18 cellular contexts compared by ENCODE assay signal in the genomic region with DNA sequence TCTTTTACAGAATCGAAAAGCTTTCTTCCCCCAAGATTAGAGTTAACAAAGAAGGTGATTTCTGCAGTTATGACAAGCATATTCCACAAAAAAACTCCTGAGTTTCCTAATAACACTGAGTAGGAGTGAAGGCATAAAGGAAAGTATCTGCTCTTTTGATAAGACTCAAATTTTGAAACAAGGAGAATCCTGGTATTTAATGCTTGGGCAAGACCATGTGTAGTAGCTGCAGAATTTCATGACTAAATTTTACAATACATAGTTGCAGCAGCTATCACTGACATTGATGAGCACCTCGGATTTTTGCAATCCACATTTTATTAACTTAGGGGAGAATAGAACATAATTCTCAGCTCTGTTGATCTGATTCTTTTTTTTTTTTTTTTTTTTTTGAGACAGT.
DNase-seq lines count a peak whose midpoint lies in the region; ATAC-seq and TF ChIP-seq lines count a peak whose summit lies in the region.
"Had no signal": no experiment of that assay in that cellular context is flagged by ENCODE, and none has a peak within 500 bp of the region (broad histone marks: within the 10 kb centered on the region; RNA-seq: fewer than 3 reads in every experiment).

No MANE protein-coding gene starts in this region.

- ATAC-seq in RWPE2 (ENCODE audit: low read depth) (no peak; the same call in 2 of the 3 replicates), HG02642 (IDR thresholded peaks at IDR 0.05; ENCODE audit: poor library complexity, unreplicated experiment) (no peak)
- ATAC-seq: HepG2, Panc1 had no signal

- H2AFZ ChIP-seq in smooth muscle cell (ENCODE audit: low read depth) = no peak overlapping the region

- H3K9ac ChIP-seq in smooth muscle cell (ENCODE audit: low read depth) = no peak overlapping the region

- no peaks in the 10 kb centered on the region for H3K79me2 ChIP-seq in smooth muscle cell (ENCODE audit: low read depth)

- DNase-seq in GM03348 (ENCODE audit: low spot score) (peak; percentile 35), RWPE2 (ENCODE audit: low spot score) (no peak), fibroblast of pulmonary artery (ENCODE audit: low read depth) (peak; percentile 80), smooth muscle cell (lab: John Stamatoyannopoulos, UW; ENCODE audit: unreplicated experiment) (no peak), HUDEP-2 (lab: John Stamatoyannopoulos, UW; ENCODE audit: unreplicated experiment in 76 of 76) (no peak)
- DNase-seq in activated naive CD4-positive, alpha-beta T cell treated with Interleukin-2 at 50 U/mL for 16 hours = no peak
- DNase-seq: CD8-positive, alpha-beta memory T cell; DND-41; GDM1; NCI-H1105 treated with DMSO at 0.1 percent for 48 hours; NCI-H1930; NCI-H2171; NCI-H510A; NCI-H82; Right ventricle myocardium superior had no signal

- H3K27me3 ChIP-seq in RWPE2 (ENCODE audit: insufficient read depth, poor library complexity, severe bottlenecking) (no peaks in the 10 kb centered on the region), smooth muscle cell (ENCODE audit: low read depth) (no peaks in the 10 kb centered on the region)

- H3K4me3 ChIP-seq in RWPE2 (ENCODE audit: severe bottlenecking) (no peak overlapping the region), fibroblast of pulmonary artery (replicated peaks; ENCODE audit: low read depth, low read length) (no peak overlapping the region), smooth muscle cell (no peak overlapping the region)

- peak overlapping the region; percentile 9 for H3K27ac ChIP-seq in RWPE2 (ENCODE audit: poor library complexity, severe bottlenecking)
- peak overlapping the region; percentile 51 for H3K27ac ChIP-seq in smooth muscle cell (ENCODE audit: low read depth)

- H3K4me2 ChIP-seq in smooth muscle cell = no peak overlapping the region

- WGBS in smooth muscle cell (ENCODE audit: low lambda C conversion rate) = 88% methylated on average over 2 of the region's 2 CpGs

- no peaks in the 10 kb centered on the region for H3K9me3 ChIP-seq in RWPE2 (ENCODE audit: severe bottlenecking)
- H3K9me3 ChIP-seq in smooth muscle cell (replicated peaks; ENCODE audit: low read depth) = no peaks in the 10 kb centered on the region

- H4K20me1 ChIP-seq in smooth muscle cell (ENCODE audit: low read depth) = no peaks in the 10 kb centered on the region

- H3F3A ChIP-seq in smooth muscle cell (ENCODE audit: low read depth) = no peaks in the 10 kb centered on the region

- H3K36me3 ChIP-seq in RWPE2 (ENCODE audit: low read depth) (no peaks in the 10 kb centered on the region), smooth muscle cell (ENCODE audit: low read depth) (no peaks in the 10 kb centered on the region)

- peaks cover 11% of the 10 kb centered on the region for H3K4me1 ChIP-seq in RWPE2 (ENCODE audit: insufficient read depth, poor library complexity, severe bottlenecking)
- peaks cover 6% of the 10 kb centered on the region for H3K4me1 ChIP-seq in smooth muscle cell (ENCODE audit: low read depth)

- TF ChIP-seq CTCF in RWPE2 (IDR thresholded peaks at IDR 0.05; ENCODE audit: poor library complexity, severe bottlenecking) = no peak
- no peak for TF ChIP-seq CTCF in fibroblast of pulmonary artery (IDR thresholded peaks at IDR 0.05; ENCODE audit: low read length, missing control alignments)
- no peak for TF ChIP-seq CTCF in smooth muscle cell (IDR thresholded peaks at IDR 0.05; ENCODE audit: borderline replicate concordance, insufficient read depth, poor library complexity, severe bottlenecking)

Comparison
In these comparisons a context has a peak if more than half of its experiments do, and no peak if none do; other contexts are left out.
1. DNase-seq: peak in GM03348 (single experiment) and fibroblast of pulmonary artery (single experiment); none in RWPE2 (single experiment), smooth muscle cell (single experiment), HUDEP-2 (0 of 76) and activated naive CD4-positive, alpha-beta T cell treated with Interleukin-2 at 50 U/mL for 16 hours (single experiment).